Comparison of ENCODE assay signal across 9 cellular contexts in the genomic region with DNA sequence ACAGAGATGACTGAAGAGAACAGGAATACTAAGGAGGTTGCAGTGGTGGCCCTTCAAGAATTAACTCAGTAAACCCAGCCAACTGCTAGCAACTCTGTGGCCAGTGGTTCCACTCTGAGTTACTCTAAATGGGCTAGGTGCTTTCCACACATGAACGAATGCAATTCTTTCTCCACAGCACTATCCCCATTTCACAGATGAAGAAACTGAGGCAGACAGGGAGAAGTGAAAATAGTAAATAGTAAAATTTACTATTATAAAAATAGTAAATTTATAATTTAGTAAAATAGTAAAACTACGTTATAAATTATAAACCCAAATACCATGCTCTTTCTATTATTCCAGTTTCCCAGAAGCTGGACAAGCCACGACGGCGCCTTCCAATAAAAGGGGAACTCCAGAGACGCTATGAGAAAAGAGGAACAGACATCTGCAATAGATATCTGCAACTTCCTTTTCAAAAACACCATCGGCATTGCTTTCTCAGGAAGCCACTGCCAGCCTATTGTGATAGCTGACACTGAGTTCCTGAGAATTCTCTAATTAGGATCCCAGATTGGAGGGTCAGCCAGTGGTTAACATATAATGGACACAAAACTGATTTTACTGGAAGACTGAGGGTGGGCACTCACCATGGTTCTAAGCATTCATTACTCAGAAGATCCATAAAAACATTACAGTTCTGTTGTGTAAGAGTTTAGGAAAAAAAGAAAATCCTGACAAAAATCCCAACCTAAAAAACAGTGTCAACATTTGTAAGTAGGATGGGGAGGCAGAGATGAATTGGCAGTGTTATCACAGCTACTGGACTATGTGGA. TPM values are rescaled to one million over a fixed set of nuclear protein-coding genes. Genes with fewer than 3 reads are reported as not detected.
DNase-seq lines count a peak whose midpoint lies in the region; ATAC-seq, FAIRE-seq and TF ChIP-seq lines count a peak whose summit lies in the region.
"Had no signal": no experiment of that assay in that cellular context is flagged by ENCODE, and none has a peak within 500 bp of the region (broad histone marks: within the 10 kb centered on the region; RNA-seq: fewer than 3 reads in every experiment).

No MANE protein-coding gene starts in this region.

- in situ Hi-C loops in HepG2 (cut with HindIII; ENCODE audit: extremely low pct_ligation_motif_present, low pct_unique_long_range_greater_than_20kb): no loop called here

- no peak for FAIRE-seq in HepG2 (lab: Jason Lieb, UNC)
- no peak for FAIRE-seq in HTR-8/SVneo (lab: Jason Lieb, UNC)

- H3K4me1 ChIP-seq in HepG2 (ENCODE audit: insufficient read depth, low read length): peaks cover 47% of the 10 kb centered on the region
- peaks cover 4 to 6% of the 10 kb centered on the region in 2 donors for H3K4me1 ChIP-seq in uterus

- DNase-seq in Right ventricle myocardium inferior (ENCODE audit: missing footprints): peak; percentile 71
- no peak for DNase-seq in cardiac septum (ENCODE audit: low spot score)
- DNase-seq in activated B cell treated with CpG ODN at 0.5 μM for 24 hours: no peak
- DNase-seq in HepG2 (ENCODE audit: low spot score): no peak
- DNase-seq in uterus: no peak
- DNase-seq in HTR-8/SVneo (ENCODE audit: insufficient read length, low spot score): no peak

- peaks cover 76% of the 10 kb centered on the region for H3K79me2 ChIP-seq in HepG2 (ENCODE audit: insufficient read depth, low read length)

- no peaks in the 10 kb centered on the region for H3K9me3 Mint-ChIP-seq in activated B cell treated with CpG ODN at 0.5 μM for 24 hours
- H3K9me3 Mint-ChIP-seq: nephron had no signal

- POLR2A ChIA-PET in activated B cell treated with CpG ODN at 0.5 μM for 24 hours (lab: Charles Lee) (interaction anchor here (0.6 to 1.9 kb wide), 3 partner anchors 12 to 676 kb away, joined by 3 to 13 read pairs (median 4); a partner anchor contains a TSS), HepG2 (lab: Yijun Ruan, JAX) (interaction anchor here (1.3 kb wide), 1 partner anchor 51 kb away, joined by 4 read pairs; no protein-coding TSS in a partner anchor)

- no peak for TF ChIP-seq RAD21 in HepG2 (CRISPR knock-in tag; IDR thresholded peaks at IDR 0.05)

- no peak overlapping the region for H3K4me2 ChIP-seq in HepG2 (ENCODE audit: low read depth, low read length)

- intact Hi-C loops in Right ventricle myocardium inferior (cut with DNase I) (loop anchor here (2.0 kb wide), 1 partner anchor 40 kb away; no protein-coding TSS in a partner anchor), cardiac septum (cut with DNase I) (loop anchor here (5.0 kb wide), 1 partner anchor 49 kb away; a partner anchor contains a TSS), activated B cell treated with CpG ODN at 0.5 μM for 24 hours (cut with micrococcal nuclease) (loop anchor here (1.0 to 5.0 kb wide), 2 partner anchors 17 to 61 kb away; a partner anchor contains a TSS), HepG2 (cut with micrococcal nuclease; ENCODE audit: unreplicated experiment) (no loop called here), uterus (cut with DNase I; ENCODE audit: low total_unique reads) (no loop called here)

- TF ChIP-seq EP300 in HepG2 (IDR thresholded peaks at IDR 0.05; ENCODE audit: low read depth in 2 of 2, low read length in 2 of 2) (no peak), HepG2 (CRISPR knock-in tag; IDR thresholded peaks at IDR 0.05; ENCODE audit: borderline replicate concordance) (no peak)

- H3K27me3 Mint-ChIP-seq in activated B cell treated with CpG ODN at 0.5 μM for 24 hours: no peaks in the 10 kb centered on the region

- no peak for TF ChIP-seq POLR2A in HepG2 (IDR thresholded peaks at IDR 0.05; ENCODE audit: insufficient read depth in 1 of 2, low read depth in 2 of 2, low read length in 2 of 2)
- no peak for TF ChIP-seq POLR2A in uterus (IDR thresholded peaks at IDR 0.05)

- H3K27me3 ChIP-seq in HepG2 (ENCODE audit: control insufficient read depth in 1 of 2, insufficient read depth in 2 of 2, low read length in 2 of 2) (no peaks in the 10 kb centered on the region), uterus (no peaks in the 10 kb centered on the region)

- no TSS peak for BruUV-seq in HepG2 (replicated peaks; lab: Mats Ljungman, UMichigan)

- peaks cover 42% of the 10 kb centered on the region for H3K36me3 Mint-ChIP-seq in activated B cell treated with CpG ODN at 0.5 μM for 24 hours (ENCODE audit: low read depth)

- peaks cover 23 to 46% of the 10 kb centered on the region in 2 experiments for H3K36me3 ChIP-seq in HepG2 (replicated peaks in 1 of 2; ENCODE audit: control insufficient read depth in 1 of 2, insufficient read depth in 2 of 2, low read length in 2 of 2)
- H3K36me3 ChIP-seq in uterus: no peaks in the 10 kb centered on the region

- H3K27ac ChIP-seq in HepG2 (ENCODE audit: extremely low read length, insufficient read depth, low read length): no peak overlapping the region
- peak overlapping the region; percentile 2 to 5 for H3K27ac ChIP-seq in uterus

- H3K4me3 ChIP-seq in HepG2 (replicated peaks in 1 of 3; ENCODE audit: insufficient read depth in 1 of 3, low read depth in 2 of 3, low read length in 3 of 3): no peak overlapping the region
- no peak overlapping the region for H3K4me3 ChIP-seq in uterus

- H3K9me3 ChIP-seq in HepG2 (ENCODE audit: low read length): no peaks in the 10 kb centered on the region
- no peaks in the 10 kb centered on the region for H3K9me3 ChIP-seq in uterus

- H2AFZ ChIP-seq in HepG2 (ENCODE audit: low read length): no peak overlapping the region

- no peak overlapping the region for H3K9ac ChIP-seq in HepG2 (ENCODE audit: insufficient read depth, low read depth, low read length)

- ATAC-seq in Right ventricle myocardium inferior (no peak), activated B cell treated with CpG ODN at 0.5 μM for 24 hours (ENCODE audit: low read depth) (peak; percentile 77), HepG2 (no peak), esophagus mucosa (no peak), HG02798 (IDR thresholded peaks at IDR 0.05; ENCODE audit: poor library complexity, unreplicated experiment) (no peak)

- H3K4me1 Mint-ChIP-seq in activated B cell treated with CpG ODN at 0.5 μM for 24 hours: peaks cover 65% of the 10 kb centered on the region

- H3K4me3 Mint-ChIP-seq in activated B cell treated with CpG ODN at 0.5 μM for 24 hours: peak overlapping the region; percentile 55
- H3K4me3 Mint-ChIP-seq: nephron had no signal

- TF ChIP-seq CTCF in activated B cell treated with CpG ODN at 0.5 μM for 24 hours (IDR thresholded peaks at IDR 0.05) (no peak), HepG2 (CRISPR knock-in tag; IDR thresholded peaks at IDR 0.05) (no peak), uterus (IDR thresholded peaks at IDR 0.05) (no peak)

- whole genome bisulfite sequencing in HepG2 (ENCODE audit: low lambda C conversion rate): 95% methylated on average over 7 of the region's 7 CpGs

- H4K20me1 ChIP-seq in HepG2 (ENCODE audit: insufficient read depth, low read length): peaks cover 71% of the 10 kb centered on the region

- CTCF ChIA-PET in activated B cell treated with CpG ODN at 0.5 μM for 24 hours (lab: Charles Lee) (interaction anchor here (0.9 to 1.3 kb wide), 2 partner anchors 62 to 127 kb away, joined by 3 to 4 read pairs; no protein-coding TSS in a partner anchor), HepG2 (lab: Yijun Ruan, JAX; ENCODE audit: low intra/inter-chr PET ratio, low total read pairs) (no interaction called here)

- peak overlapping the region; percentile 71 for H3K27ac Mint-ChIP-seq in activated B cell treated with CpG ODN at 0.5 μM for 24 hours

RNA-seq across cellular contexts. Expression of a gene that starts 16.2 kb away (rescaled TPM):
- total RNA-seq in Right ventricle myocardium inferior (143 TPM), cardiac septum (163 TPM), activated B cell treated with CpG ODN at 0.5 μM for 24 hours (128 and 134 TPM in 2 replicates), HepG2 (2016; rRNA removed; fragmentation: Illumina TruSeq; extraction: Trizol) (119 and 188 TPM in 2 replicates), uterus (100 to 1,000 TPM in 3 of 4 donors, 10 to 100 TPM in 1; 99.5 to 253 (median 206) TPM), esophagus mucosa (164 TPM)
- total RNA-seq in HepG2 (2016; cell fraction: cytosol; rRNA removed; fragmentation: Illumina TruSeq; extraction: Trizol; ENCODE audit: low read depth): 32.5 and 44.9 TPM in 2 replicates
- total RNA-seq in HepG2 (2016; cell fraction: insoluble cytoplasmic fraction; rRNA removed; fragmentation: Illumina TruSeq; extraction: Trizol): 120 and 187 TPM in 2 replicates
- 119 and 132 TPM in 2 replicates for total RNA-seq in HepG2 (2016; cell fraction: membrane; rRNA removed; fragmentation: Illumina TruSeq; extraction: Trizol)
- 70.0 and 93.2 TPM in 2 replicates for total RNA-seq in HepG2 (2016; cell fraction: nucleus; rRNA removed; fragmentation: Illumina TruSeq; extraction: Trizol)
- 436 and 468 TPM in 2 replicates for polyA plus RNA-seq in HepG2 (2011; rRNA removed)
- 445 and 560 TPM in 2 replicates for polyA plus RNA-seq in HepG2 (2011; cell fraction: cytosol; rRNA removed)
- 139 and 210 TPM in 2 replicates for polyA plus RNA-seq in HepG2 (2011; cell fraction: nucleus; rRNA removed)
- polyA plus RNA-seq in HepG2 (2012): 286 and 329 TPM in 2 replicates
- 115 and 137 TPM in 2 replicates for polyA plus RNA-seq in HepG2 (2016; cell fraction: cytosol; fragmentation: Illumina TruSeq; extraction: Trizol; ENCODE audit: low read depth)
- 594 and 645 TPM in 2 replicates for polyA plus RNA-seq in HepG2 (2016; cell fraction: insoluble cytoplasmic fraction; fragmentation: Illumina TruSeq; extraction: Trizol; ENCODE audit: low read depth)
- 321 and 333 TPM in 2 replicates for polyA plus RNA-seq in HepG2 (2016; cell fraction: membrane; fragmentation: Illumina TruSeq; extraction: Trizol; ENCODE audit: low read depth)
- 249 and 270 TPM in 2 replicates for polyA plus RNA-seq in HepG2 (2016; cell fraction: nucleus; fragmentation: Illumina TruSeq; extraction: Trizol; ENCODE audit: insufficient read depth, low read depth)
- polyA minus RNA-seq in HepG2 (2011; rRNA and poly(A)+ RNA removed; ENCODE audit: low replicate concordance): 241 and 466 TPM in 2 replicates
- polyA minus RNA-seq in HepG2 (2011; cell fraction: cytosol; rRNA and poly(A)+ RNA removed): 119 and 130 TPM in 2 replicates
- 63.7 and 102 TPM in 2 replicates for polyA minus RNA-seq in HepG2 (2011; cell fraction: nucleus; rRNA and poly(A)+ RNA removed)

RNA-seq across cellular contexts. Expression of a gene that starts 47.7 kb away (rescaled TPM):
- total RNA-seq in Right ventricle myocardium inferior: 1.2 TPM
- total RNA-seq in cardiac septum: 2.7 TPM
- total RNA-seq in activated B cell treated with CpG ODN at 0.5 μM for 24 hours: 0.51 and 1.2 TPM in 2 replicates
- total RNA-seq in HepG2 (2016; rRNA removed; fragmentation: Illumina TruSeq; extraction: Trizol): 0.87 and 1.2 TPM in 2 replicates
- total RNA-seq in HepG2 (2016; cell fraction: cytosol; rRNA removed; fragmentation: Illumina TruSeq; extraction: Trizol; ENCODE audit: low read depth): 0.79 and 0.91 TPM in 2 replicates
- total RNA-seq in HepG2 (2016; cell fraction: insoluble cytoplasmic fraction; rRNA removed; fragmentation: Illumina TruSeq; extraction: Trizol): 0.89 and 1.1 TPM in 2 replicates
- total RNA-seq in HepG2 (2016; cell fraction: membrane; rRNA removed; fragmentation: Illumina TruSeq; extraction: Trizol): 0.48 and 0.93 TPM in 2 replicates
- total RNA-seq in HepG2 (2016; cell fraction: nucleus; rRNA removed; fragmentation: Illumina TruSeq; extraction: Trizol): 0.66 and 0.81 TPM in 2 replicates
- 2.4 and 2.9 TPM in 2 replicates for polyA plus RNA-seq in HepG2 (2011; rRNA removed)
- polyA plus RNA-seq in HepG2 (2011; cell fraction: cytosol; rRNA removed): 2.5 and 3.1 TPM in 2 replicates
- 6.1 and 6.2 TPM in 2 replicates for polyA plus RNA-seq in HepG2 (2011; cell fraction: nucleus; rRNA removed)
- 2.1 and 4.3 TPM in 2 replicates for polyA plus RNA-seq in HepG2 (2012)
- polyA plus RNA-seq in HepG2 (2016; cell fraction: cytosol; fragmentation: Illumina TruSeq; extraction: Trizol; ENCODE audit: low read depth): 0.62 and 0.94 TPM in 2 replicates
- polyA plus RNA-seq in HepG2 (2016; cell fraction: insoluble cytoplasmic fraction; fragmentation: Illumina TruSeq; extraction: Trizol; ENCODE audit: low read depth): 0.67 and 0.96 TPM in 2 replicates
- polyA plus RNA-seq in HepG2 (2016; cell fraction: membrane; fragmentation: Illumina TruSeq; extraction: Trizol; ENCODE audit: low read depth): 0.65 and 0.68 TPM in 2 replicates
- polyA plus RNA-seq in HepG2 (2016; cell fraction: nucleus; fragmentation: Illumina TruSeq; extraction: Trizol; ENCODE audit: insufficient read depth, low read depth): 1.5 and 1.6 TPM in 2 replicates
- 0.42 and 0.92 TPM in 2 replicates for polyA minus RNA-seq in HepG2 (2011; rRNA and poly(A)+ RNA removed; ENCODE audit: low replicate concordance)
- polyA minus RNA-seq in HepG2 (2011; cell fraction: cytosol; rRNA and poly(A)+ RNA removed): 0.62 and 0.89 TPM in 2 replicates
- polyA minus RNA-seq in HepG2 (2011; cell fraction: nucleus; rRNA and poly(A)+ RNA removed): 0.37 and 0.64 TPM in 2 replicates
- total RNA-seq in uterus: 1 to 10 TPM in 3 of 4 donors, under 1 TPM in 1; 0.26 to 9.1 (median 5.5) TPM
- 107 TPM for total RNA-seq in esophagus mucosa

Comparison
In these comparisons a context has a peak if more than half of its experiments do, and no peak if none do; other contexts are left out.
1. RNA of a gene that starts 47.7 kb away (total RNA-seq): 107 TPM in esophagus mucosa (single experiment); 0.26 to 9.1 TPM in uterus, 2.7 TPM in cardiac septum (single experiment), 1.2 TPM in Right ventricle myocardium inferior (single experiment), 0.48 to 1.2 TPM in HepG2 and 0.51 to 1.2 TPM in activated B cell treated with CpG ODN at 0.5 μM for 24 hours; every median in the first group is over 10 times any median in the second.
2. intact Hi-C loops: an anchor here in Right ventricle myocardium inferior (2.0 kb wide), cardiac septum (5.0 kb wide) and activated B cell treated with CpG ODN at 0.5 μM for 24 hours (1.0 to 5.0 kb wide); none called in HepG2 and uterus.